In genomic region chr12:94147991-94148840, GRCh38 we compare ENCODE assay signal across 8 cellular contexts. TPM values are rescaled to one million over a fixed set of nuclear protein-coding genes. Genes with fewer than 3 reads are reported as not detected.
A peak's percentile ranks its signal among the peaks of the same experiment; 100 is the strongest.
DNase-seq lines count a peak whose midpoint lies in the region; ATAC-seq and TF ChIP-seq lines count a peak whose summit lies in the region.

TSS of gene PLXNC1 (plus strand) at chr12:94148577. CDS start at chr12:94148972, 395 bp downstream.

- peaks cover 33% of the 10 kb centered on the region for H3K4me1 Mint-ChIP-seq in activated naive CD8-positive, alpha-beta T cell (ENCODE audit: low read depth)

- no peaks in the 10 kb centered on the region for H3K36me3 Mint-ChIP-seq in activated naive CD8-positive, alpha-beta T cell

- H3K27ac Mint-ChIP-seq in activated naive CD8-positive, alpha-beta T cell, result peak within 1 kb of the TSS; percentile 50

- no peak for TF ChIP-seq EP300 in ovary (IDR thresholded peaks at IDR 0.05)

- H3K4me3 Mint-ChIP-seq in activated naive CD8-positive, alpha-beta T cell, result peak within 1 kb of the TSS; percentile 83

- H3K4me3 ChIP-seq in ovary (peak within 1 kb of the TSS; percentile 60), upper lobe of right lung (peak within 1 kb of the TSS; percentile 61)

- ATAC-seq in HG03354 (IDR thresholded peaks at IDR 0.05; ENCODE audit: poor library complexity, severe bottlenecking, unreplicated experiment), result peak; percentile 45
- ATAC-seq in Right ventricle myocardium superior (ENCODE audit: poor library complexity), result peak; percentile 37
- peak; percentile 67 for ATAC-seq in upper lobe of right lung

- H3K36me3 ChIP-seq in ovary (no peaks in the 10 kb centered on the region), upper lobe of right lung (no peaks in the 10 kb centered on the region)

- intact Hi-C loops in Right ventricle myocardium superior (cut with DNase I), result loop anchor here (10.0 kb wide), 1 partner anchor 607 kb away; no protein-coding TSS in a partner anchor
- intact Hi-C loops in ovary (cut with DNase I), result loop anchor here (5.0 to 10.0 kb wide), 6 partner anchors 114 to 727 kb away; no protein-coding TSS in a partner anchor
- intact Hi-C loops in upper lobe of right lung (cut with DNase I), result no loop called here

- DNase-seq in Ammon's horn (ENCODE audit: low spot score) (peak; percentile 75), GM19238 (ENCODE audit: insufficient read length, low spot score) (peak; percentile 77), SK-N-DZ (ENCODE audit: low spot score) (peak; percentile 36), Right ventricle myocardium superior (peak; percentile 77), ovary (peak; percentile 56 to 76 (median 68)), upper lobe of right lung (peak; percentile 82)

- H3K27ac ChIP-seq in ovary (peak within 1 kb of the TSS; percentile 50 to 72), upper lobe of right lung (peak within 1 kb of the TSS; percentile 14)

- WGBS in ovary, 3 donors, result 0 to 1% (median 0%) methylated on average over 31 to 84 of the region's 89 CpGs

- no peak for TF ChIP-seq POLR2A in ovary (IDR thresholded peaks at IDR 0.05)

- TF ChIP-seq CTCF in ovary (IDR thresholded peaks at IDR 0.05), result no peak
- no peak for TF ChIP-seq CTCF in upper lobe of right lung (IDR thresholded peaks at IDR 0.05)

- H3K27me3 ChIP-seq in ovary (no peaks in the 10 kb centered on the region), upper lobe of right lung (peaks cover 19% of the 10 kb centered on the region)

- H3K4me1 ChIP-seq in ovary (ENCODE audit: insufficient read depth), result peaks cover 1% of the 10 kb centered on the region
- H3K4me1 ChIP-seq in upper lobe of right lung, result peaks cover 14% of the 10 kb centered on the region

- no peaks in the 10 kb centered on the region for H3K9me3 Mint-ChIP-seq in activated naive CD8-positive, alpha-beta T cell (ENCODE audit: low read depth)

- no peaks in the 10 kb centered on the region for H3K27me3 Mint-ChIP-seq in activated naive CD8-positive, alpha-beta T cell

- no peaks in the 10 kb centered on the region for H3K9me3 ChIP-seq in ovary
- no peaks in the 10 kb centered on the region for H3K9me3 ChIP-seq in upper lobe of right lung

RNA-seq across cellular contexts. Expression of gene PLXNC1, which starts in this region (rescaled TPM):
- polyA plus RNA-seq in SK-N-DZ (2014; cell fraction: cytosol; rRNA removed), result 0.50 and 0.96 TPM in 2 replicates
- polyA plus RNA-seq in SK-N-DZ (2014; cell fraction: nucleus; rRNA removed), result 0.95 and 1.1 TPM in 2 replicates
- total RNA-seq in Right ventricle myocardium superior, result 3.3 TPM
- 10 to 100 TPM in 6 of 7 donors, 1 to 10 TPM in 1; 9.8 to 33.7 (median 19.5) TPM for total RNA-seq in ovary
- 10 to 100 TPM in 1 of 2 donors, 1 to 10 TPM in 1; 8.2 to 13.9 TPM for polyA plus RNA-seq in ovary
- total RNA-seq in upper lobe of right lung, result 15.7 TPM

Comparison
In these comparisons a context has a peak if more than half of its experiments do, and no peak if none do; other contexts are left out.
1. Peak in every context shown above with its lines: DNase-seq, ATAC-seq, H3K4me3 ChIP-seq and H3K27ac ChIP-seq.